12 cellular contexts compared by ENCODE assay signal in the genomic region with DNA sequence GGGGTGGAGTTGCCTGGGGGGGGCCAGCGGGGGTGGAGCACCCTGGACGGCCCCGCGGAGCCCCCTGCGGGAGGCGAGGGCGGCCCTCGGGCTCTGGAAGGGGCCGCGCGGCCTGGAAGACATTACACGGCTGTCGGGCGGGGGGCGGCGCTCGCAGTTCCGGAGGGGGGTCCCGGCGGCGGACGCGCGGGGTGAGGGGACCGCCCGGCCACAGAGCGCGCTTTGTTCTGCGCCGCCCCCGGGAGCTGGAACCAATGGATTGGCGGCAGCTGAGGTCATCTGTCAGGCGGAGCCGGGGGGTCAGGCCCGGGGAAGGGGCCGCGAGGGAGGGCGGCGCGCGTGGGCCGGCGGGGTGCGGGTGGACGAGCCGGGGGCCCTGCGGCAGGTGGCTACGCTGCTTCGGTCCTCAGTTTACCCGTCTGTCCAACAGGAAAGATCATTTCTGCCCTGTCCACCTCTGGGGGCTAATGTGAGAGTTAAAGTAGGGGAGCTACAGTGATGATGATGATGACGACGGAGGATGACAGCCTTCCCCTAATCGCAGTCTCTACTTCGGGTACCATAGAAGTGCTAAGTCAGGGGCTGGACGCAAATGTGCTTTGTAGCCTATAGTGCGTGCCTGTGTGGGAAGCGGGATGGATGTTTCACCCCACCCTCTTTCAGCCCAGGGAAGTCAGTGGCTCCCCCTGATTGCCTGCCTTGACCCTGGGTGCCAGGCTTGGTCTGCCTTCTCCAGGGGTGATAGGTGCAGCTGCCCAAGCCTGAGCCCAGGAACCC. TPM values are rescaled to one million over a fixed set of nuclear protein-coding genes. Genes with fewer than 3 reads are reported as not detected.
A peak's percentile ranks its signal among the peaks of the same experiment; 100 is the strongest.
DNase-seq lines count a peak whose midpoint lies in the region; ATAC-seq and TF ChIP-seq lines count a peak whose summit lies in the region.
"Had no signal": no experiment of that assay in that cellular context is flagged by ENCODE, and none has a peak within 500 bp of the region (broad histone marks: within the 10 kb centered on the region; RNA-seq: fewer than 3 reads in every experiment).

No MANE protein-coding gene starts in this region.

- H3K79me1 ChIP-seq in H9 (ENCODE audit: insufficient read depth, low read depth, low read length, poor library complexity, severe bottlenecking), result no peaks in the 10 kb centered on the region

- no peak overlapping the region for H4K8ac ChIP-seq in H9 (replicated peaks; ENCODE audit: insufficient read length, low read depth, low read length)

- peaks cover 3 to 8% (median 6%) of the 10 kb centered on the region in 3 experiments; a peak in 6 of 7 replicates for H3K36me3 Mint-ChIP-seq in H9 (ENCODE audit: insufficient read depth in 1 of 3, low read depth in 3 of 3)

- TF ChIP-seq POLR2A in body of pancreas (IDR thresholded peaks at IDR 0.05) (no peak), spleen (IDR thresholded peaks at IDR 0.05) (no peak)

- no peak overlapping the region for H2BK20ac ChIP-seq in H9 (ENCODE audit: low read depth, low read length, poor library complexity, severe bottlenecking)

- H3K18ac ChIP-seq in H9 (ENCODE audit: insufficient read length, low read depth, low read length), result no peak overlapping the region

- no peaks in the 10 kb centered on the region for H3K79me2 ChIP-seq in H9 (ENCODE audit: insufficient read depth, low read length)

- no peak overlapping the region for H3K9ac ChIP-seq in H9 (ENCODE audit: extremely low read depth, insufficient read length, low read length)

- no peaks in the 10 kb centered on the region for H3K27me3 ChIP-seq in H9 (ENCODE audit: insufficient read depth, low read length)
- H3K27me3 ChIP-seq in body of pancreas, result no peaks in the 10 kb centered on the region
- peaks cover 4 to 39% (median 10%) of the 10 kb centered on the region in 7 donors for H3K27me3 ChIP-seq in spleen (replicated peaks in 1 of 7)
- H3K27me3 ChIP-seq: adrenal gland had no signal

- no peak overlapping the region for H3K4me3 Mint-ChIP-seq in H9
- H3K4me3 Mint-ChIP-seq: activated B cell treated with CpG ODN at 0.5 μM for 24 hours had no signal

- no peak overlapping the region for H3K14ac ChIP-seq in H9 (ENCODE audit: insufficient read depth, low read length)

- H4K91ac ChIP-seq in H9 (ENCODE audit: insufficient read length, low read depth, low read length), result no peak overlapping the region

- no peak overlapping the region for H2AFZ ChIP-seq in H9 (ENCODE audit: low read length)

- H3K4me1 ChIP-seq in H9 (ENCODE audit: insufficient read depth, low read length) (no peaks in the 10 kb centered on the region; the same call in 1 of the 2 replicates), body of pancreas (peaks cover 26% of the 10 kb centered on the region), spleen (peaks cover 3 to 27% (median 12%) of the 10 kb centered on the region in 6 donors)

- H3K9me3 Mint-ChIP-seq in H9, result peaks cover 0 to 4% of the 10 kb centered on the region in 2 experiments; a peak in 3 of 5 replicates
- H3K9me3 Mint-ChIP-seq: activated B cell treated with CpG ODN at 0.5 μM for 24 hours had no signal

- intact Hi-C loops in body of pancreas (cut with DNase I) (no loop called here), spleen (cut with DNase I; ENCODE audit: low total_unique reads) (loop anchor here (10.0 kb wide), 1 partner anchor 78 kb away; no protein-coding TSS in a partner anchor)

- no peak for TF ChIP-seq CTCF in H9 (conservative IDR thresholded peaks at IDR 0.05)
- TF ChIP-seq CTCF in body of pancreas (IDR thresholded peaks at IDR 0.05), result no peak
- TF ChIP-seq CTCF in spleen (IDR thresholded peaks at IDR 0.05 in 8 of 11, conservative IDR thresholded peaks at IDR 0.05 in 3 of 11), result no peak

- ATAC-seq in body of pancreas (peak; percentile 34), HG03159 (IDR thresholded peaks at IDR 0.05; ENCODE audit: unreplicated experiment) (no peak), HG03097 (IDR thresholded peaks at IDR 0.05; ENCODE audit: low FRiP score, unreplicated experiment) (no peak), GM18909 (IDR thresholded peaks at IDR 0.05; ENCODE audit: poor library complexity, unreplicated experiment) (no peak)

- H3K27ac ChIP-seq in H9 (ENCODE audit: insufficient read length, low read depth, low read length) (no peak overlapping the region), body of pancreas (no peak overlapping the region), spleen (no peak overlapping the region)

- no peak overlapping the region for H3K4ac ChIP-seq in H9 (ENCODE audit: low read depth, low read length)

- H3K9me3 ChIP-seq in H9 (ENCODE audit: control insufficient read depth, low read depth, low read length) (no peaks in the 10 kb centered on the region), body of pancreas (no peaks in the 10 kb centered on the region), spleen (peaks cover 0 to 1% (median 0%) of the 10 kb centered on the region in 8 donors)
- H3K9me3 ChIP-seq: adrenal gland had no signal

- no peak overlapping the region for H2AK5ac ChIP-seq in H9 (ENCODE audit: insufficient read length, low read length)

- H2BK12ac ChIP-seq in H9 (ENCODE audit: insufficient read length, low read depth, low read length), result no peak overlapping the region

- no peak overlapping the region for H3K23ac ChIP-seq in H9 (ENCODE audit: insufficient read length, low read depth, low read length)

- WGBS in H9 (ENCODE audit: extremely low coverage, insufficient read length, low lambda C conversion rate), result no CpG with 5 or more reads among the region's 57 CpGs
- WGBS in body of pancreas, 2 donors, result 8 to 59% methylated on average over 9 to 52 of the region's 57 CpGs
- WGBS in spleen, 5 donors, result 8 to 19% (median 11%) methylated on average over 15 to 57 of the region's 57 CpGs

- H3K27ac Mint-ChIP-seq in H9, result peak overlapping the region in 1 of 3 experiments; percentile 28; a peak in 2 of 7 replicates
- H3K27ac Mint-ChIP-seq: activated B cell treated with CpG ODN at 0.5 μM for 24 hours had no signal

- no peaks in the 10 kb centered on the region for H3K23me2 ChIP-seq in H9 (ENCODE audit: insufficient read length, low read depth, low read length, poor library complexity, severe bottlenecking)

- no peak overlapping the region for H4K5ac ChIP-seq in H9 (ENCODE audit: insufficient read length, low read depth, low read length)

- no peak overlapping the region for H3K56ac ChIP-seq in H9 (ENCODE audit: insufficient read length, low read depth, low read length)

- peaks cover 6% of the 10 kb centered on the region for H3K27me3 Mint-ChIP-seq in H9 (ENCODE audit: low read depth)

- H2BK15ac ChIP-seq in H9 (ENCODE audit: low read depth, low read length), result no peak overlapping the region

- peak; percentile 82 for DNase-seq in H9
- peak in 1 of 4 donors; percentile 41 for DNase-seq in body of pancreas
- peak; percentile 83 for DNase-seq in iPS-NIHi11 (ENCODE audit: low spot score)
- no peak for DNase-seq in spleen
- DNase-seq: activated B cell treated with CpG ODN at 0.5 μM for 24 hours, NCI-H774 had no signal

- H3K36me3 ChIP-seq in body of pancreas (replicated peaks in 1 of 2; ENCODE audit: insufficient read depth in 1 of 2, low read depth in 2 of 2) (peaks cover 0 to 4% of the 10 kb centered on the region in 2 donors), spleen (peaks cover 0 to 11% (median 4%) of the 10 kb centered on the region in 6 donors)

- no peaks in the 10 kb centered on the region for H4K20me1 ChIP-seq in H9 (ENCODE audit: control insufficient read depth, insufficient read depth, insufficient read length)

- H3K4me3 ChIP-seq in body of pancreas (no peak overlapping the region), spleen (peak overlapping the region in 6 of 8 donors; percentile 9 to 55 (median 16))

- no peak overlapping the region for H2BK120ac ChIP-seq in H9 (ENCODE audit: low read depth, low read length, poor library complexity, severe bottlenecking)

- H3K4me1 Mint-ChIP-seq in H9, result peaks cover 9 to 15% of the 10 kb centered on the region in 2 experiments

- no peak overlapping the region for H3K4me2 ChIP-seq in H9 (ENCODE audit: insufficient read depth, insufficient read length, low read length)

- H2BK5ac ChIP-seq in H9 (ENCODE audit: insufficient read length, low read length), result no peak overlapping the region

- no peak overlapping the region for H3T11ph ChIP-seq in H9 (ENCODE audit: low read length)

RNA-seq across cellular contexts. Expression of a gene that starts 10.4 kb away (rescaled TPM):
- total RNA-seq in H9 (2021), result 25.7 and 26.2 TPM in 2 replicates
- 1 to 10 TPM; 7.9 to 9.9 TPM for total RNA-seq in body of pancreas
- 10 to 100 TPM; 10.6 to 31.3 (median 14.2) TPM for total RNA-seq in spleen
- polyA plus RNA-seq in spleen, result 10 to 100 TPM in 1 of 3 donors, 1 to 10 TPM in 2; 4.5 to 11.2 (median 7.0) TPM

RNA-seq across cellular contexts. Expression of a gene that starts 32.5 kb away (rescaled TPM):
- total RNA-seq in H9 (2021) (2.0 and 2.7 TPM in 2 replicates), body of pancreas (not detected), spleen (under 1 TPM in 1 of 7 donors, not detected in 6; 0.22 TPM)
- polyA plus RNA-seq in spleen, result under 1 TPM in 2 of 3 donors, not detected in 1; 0.06 to 0.21 TPM
- total RNA-seq: activated B cell treated with CpG ODN at 0.5 μM for 24 hours, HT-29 had no signal

RNA-seq across cellular contexts. Expression of a gene that starts 33.0 kb away (rescaled TPM):
- total RNA-seq in H9 (2021) (not detected in 2 replicates), body of pancreas (under 1 TPM in 1 of 2 donors, not detected in 1; under 0.01 TPM), spleen (under 1 TPM in 1 of 7 donors, not detected in 6; 0.09 TPM)
- polyA plus RNA-seq in spleen, result not detected
- total RNA-seq: activated B cell treated with CpG ODN at 0.5 μM for 24 hours, adrenal gland, HT-29, subcutaneous adipose tissue had no signal
- polyA plus RNA-seq: adrenal gland had no signal

Comparison
In these comparisons a context has a peak if more than half of its experiments do, and no peak if none do; other contexts are left out.
1. H3K4me3 ChIP-seq: peak in spleen (6 of 8); none in body of pancreas (0 of 2).